Comparison of ENCODE assay signal across 9 cellular contexts in genomic region chr1:206770531-206771352, GRCh38. TPM values are rescaled to one million over a fixed set of nuclear protein-coding genes. Genes with fewer than 3 reads are reported as not detected.
A peak's percentile ranks its signal among the peaks of the same experiment; 100 is the strongest.
DNase-seq lines count a peak whose midpoint lies in the region; ATAC-seq, FAIRE-seq and TF ChIP-seq lines count a peak whose summit lies in the region.
"Had no signal": no experiment of that assay in that cellular context is flagged by ENCODE, and none has a peak within 500 bp of the region (broad histone marks: within the 10 kb centered on the region; RNA-seq: fewer than 3 reads in every experiment).

A gene with protein sequence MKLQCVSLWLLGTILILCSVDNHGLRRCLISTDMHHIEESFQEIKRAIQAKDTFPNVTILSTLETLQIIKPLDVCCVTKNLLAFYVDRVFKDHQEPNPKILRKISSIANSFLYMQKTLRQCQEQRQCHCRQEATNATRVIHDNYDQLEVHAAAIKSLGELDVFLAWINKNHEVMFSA (plus strand): TSS chr1:206770773. CDS start chr1:206836663, 65,890 bp downstream.

- H2BK120ac ChIP-seq in H9 (ENCODE audit: low read depth, low read length, poor library complexity, severe bottlenecking): no peak within 1 kb of the TSS

- no CpG with 5 or more reads among the region's 10 CpGs for WGBS in H9 (ENCODE audit: extremely low coverage, insufficient read length, low lambda C conversion rate)

- no peaks in the 10 kb centered on the region for H3K23me2 ChIP-seq in H9 (ENCODE audit: insufficient read length, low read depth, low read length, poor library complexity, severe bottlenecking)

- TF ChIP-seq CTCF in DND-41 (IDR thresholded peaks at IDR 0.05; ENCODE audit: borderline replicate concordance, extremely low read depth, low read length, poor library complexity, severe bottlenecking) (no peak), H9 (conservative IDR thresholded peaks at IDR 0.05) (no peak), left lung (IDR thresholded peaks at IDR 0.05) (no peak)

- no peaks in the 10 kb centered on the region for H3K36me3 ChIP-seq in DND-41 (ENCODE audit: insufficient read depth, low read length)
- H3K36me3 ChIP-seq in left lung: peaks cover 0 to 8% of the 10 kb centered on the region in 2 donors

- no peaks in the 10 kb centered on the region for H3K79me1 ChIP-seq in H9 (ENCODE audit: insufficient read depth, low read depth, low read length, poor library complexity, severe bottlenecking)

- H3K27ac ChIP-seq in DND-41 (ENCODE audit: low read length): peak within 1 kb of the TSS; percentile 77
- H3K27ac ChIP-seq in H9 (ENCODE audit: insufficient read length, low read depth, low read length): no peak within 1 kb of the TSS
- peak within 1 kb of the TSS; percentile 35 to 80 for H3K27ac ChIP-seq in left lung

- no peak within 1 kb of the TSS for H2BK5ac ChIP-seq in H9 (ENCODE audit: insufficient read length, low read length)

- H3K9ac ChIP-seq in DND-41 (ENCODE audit: low read depth, low read length) (peak within 1 kb of the TSS; percentile 41), H9 (ENCODE audit: extremely low read depth, insufficient read length, low read length) (no peak within 1 kb of the TSS)

- H4K91ac ChIP-seq in H9 (ENCODE audit: insufficient read length, low read depth, low read length): no peak within 1 kb of the TSS

- no peak within 1 kb of the TSS for H4K8ac ChIP-seq in H9 (replicated peaks; ENCODE audit: insufficient read length, low read depth, low read length)

- DNase-seq in DND-41 (no peak), H9 (peak; percentile 37), left lung (peak in 1 of 2 donors; percentile 53), NCI-H1694 (lab: John Stamatoyannopoulos, UW) (no peak), DMS153 (lab: John Stamatoyannopoulos, UW) (no peak), RCC 7860 (ENCODE audit: low spot score) (no peak)
- DNase-seq in activated CD4-positive, alpha-beta T cell treated with anti-CD3 and anti-CD28 coated beads, Interleukin-2, amount 50 U/mL, for 4 hours: peak; percentile 52 to 60

- peak within 1 kb of the TSS; percentile 33 for H3K4me2 ChIP-seq in DND-41 (ENCODE audit: insufficient read depth, low read length)
- H3K4me2 ChIP-seq in H9 (ENCODE audit: insufficient read depth, insufficient read length, low read length): no peak within 1 kb of the TSS

- no peaks in the 10 kb centered on the region for H3K9me3 Mint-ChIP-seq in H9

- H3K27me3 Mint-ChIP-seq in H9 (ENCODE audit: low read depth): peaks cover 13% of the 10 kb centered on the region

- H3K56ac ChIP-seq in H9 (ENCODE audit: insufficient read length, low read depth, low read length): no peak within 1 kb of the TSS

- H3K27ac Mint-ChIP-seq in H9: no peak within 1 kb of the TSS

- H3K23ac ChIP-seq in H9 (ENCODE audit: insufficient read length, low read depth, low read length): no peak within 1 kb of the TSS

- no peak for ATAC-seq in DND-41 (ENCODE audit: insufficient read depth, low read depth)
- peak; percentile 54 for ATAC-seq in left lung
- no peak for ATAC-seq in HG03342 (IDR thresholded peaks at IDR 0.05; ENCODE audit: unreplicated experiment)

- H2AFZ ChIP-seq in DND-41 (ENCODE audit: low read depth, low read length): peak within 1 kb of the TSS; percentile 40
- no peak within 1 kb of the TSS for H2AFZ ChIP-seq in H9 (ENCODE audit: low read length)

- no peaks in the 10 kb centered on the region for H3K79me2 ChIP-seq in DND-41 (ENCODE audit: insufficient read depth, low read length)
- no peaks in the 10 kb centered on the region for H3K79me2 ChIP-seq in H9 (ENCODE audit: insufficient read depth, low read length)

- H3K4me1 Mint-ChIP-seq in H9: peaks cover 29 to 34% of the 10 kb centered on the region in 2 experiments

- no peak within 1 kb of the TSS for H3K14ac ChIP-seq in H9 (ENCODE audit: insufficient read depth, low read length)

- no peaks in the 10 kb centered on the region for H3K36me3 Mint-ChIP-seq in H9 (ENCODE audit: insufficient read depth in 1 of 3, low read depth in 3 of 3)

- intact Hi-C loops in left lung (cut with DNase I): no loop called here

- H2BK20ac ChIP-seq in H9 (ENCODE audit: low read depth, low read length, poor library complexity, severe bottlenecking): no peak within 1 kb of the TSS

- H2BK15ac ChIP-seq in H9 (ENCODE audit: low read depth, low read length): no peak within 1 kb of the TSS

- H3K27me3 ChIP-seq in DND-41 (ENCODE audit: insufficient read depth, low read length, poor library complexity) (no peaks in the 10 kb centered on the region), H9 (ENCODE audit: insufficient read depth, low read length) (no peaks in the 10 kb centered on the region), left lung (peaks cover 0 to 4% of the 10 kb centered on the region in 2 donors)

- no peak within 1 kb of the TSS for H2BK12ac ChIP-seq in H9 (ENCODE audit: insufficient read length, low read depth, low read length)

- H3K4me3 Mint-ChIP-seq in H9: no peak within 1 kb of the TSS

- H4K20me1 ChIP-seq in DND-41 (ENCODE audit: insufficient read depth, low read length) (no peaks in the 10 kb centered on the region), H9 (ENCODE audit: control insufficient read depth, insufficient read depth, insufficient read length) (no peaks in the 10 kb centered on the region)

- H3K4me3 ChIP-seq in DND-41 (ENCODE audit: low read depth in 1 of 2, low read length in 2 of 2) (peak within 1 kb of the TSS in 1 of 2 experiments; percentile 4; a peak in 1 of 4 replicates), left lung (peak within 1 kb of the TSS in 1 of 2 donors; percentile 39)

- no peak within 1 kb of the TSS for H3K4ac ChIP-seq in H9 (ENCODE audit: low read depth, low read length)

- no peak within 1 kb of the TSS for H3T11ph ChIP-seq in H9 (ENCODE audit: low read length)

- no peak within 1 kb of the TSS for H3K18ac ChIP-seq in H9 (ENCODE audit: insufficient read length, low read depth, low read length)

- H3K9me3 ChIP-seq in DND-41 (ENCODE audit: insufficient read depth, low read length, severe bottlenecking) (no peaks in the 10 kb centered on the region), H9 (ENCODE audit: control insufficient read depth, low read depth, low read length) (no peaks in the 10 kb centered on the region), left lung (no peaks in the 10 kb centered on the region)

- FAIRE-seq in RCC 7860 (lab: Jason Lieb, UNC): no peak

- no peak within 1 kb of the TSS for H2AK5ac ChIP-seq in H9 (ENCODE audit: insufficient read length, low read length)

- H3K4me1 ChIP-seq in DND-41 (ENCODE audit: insufficient read depth, low read length) (peaks cover 87% of the 10 kb centered on the region), H9 (ENCODE audit: insufficient read depth, low read length) (peaks cover 3% of the 10 kb centered on the region; the same call in 1 of the 2 replicates), left lung (peaks cover 10 to 85% of the 10 kb centered on the region in 2 donors)

- no peak within 1 kb of the TSS for H4K5ac ChIP-seq in H9 (ENCODE audit: insufficient read length, low read depth, low read length)

RNA-seq across cellular contexts. Expression of the gene that starts here (rescaled TPM):
- total RNA-seq in H9 (2021) (not detected in 2 replicates), left lung (not detected)
- total RNA-seq: subcutaneous adipose tissue had no signal

Comparison
In these comparisons a context has a peak if more than half of its experiments do, and no peak if none do; other contexts are left out.
1. Peak in DNase-seq in H9; RNA of the gene not detected or under 1 TPM.
2. Peak in ATAC-seq and H3K27ac ChIP-seq in left lung; RNA of the gene not detected or under 1 TPM.
3. DNase-seq: peak in activated CD4-positive, alpha-beta T cell treated with anti-CD3 and anti-CD28 coated beads, Interleukin-2, amount 50 U/mL, for 4 hours (2 of 2); none in DND-41 (single experiment), NCI-H1694 (single experiment), DMS153 (single experiment) and RCC 7860 (single experiment).